12 cellular contexts compared by ENCODE assay signal in genomic region chr20:47857142-47857993, GRCh38.
A peak's percentile ranks its signal among the peaks of the same experiment; 100 is the strongest.
DNase-seq lines count a peak whose midpoint lies in the region; ATAC-seq, FAIRE-seq and TF ChIP-seq lines count a peak whose summit lies in the region.
"Had no signal": no experiment of that assay in that cellular context is flagged by ENCODE, and none has a peak within 500 bp of the region (broad histone marks: within the 10 kb centered on the region; RNA-seq: fewer than 3 reads in every experiment).

No MANE protein-coding gene starts in this region.

- H3K4me1 ChIP-seq in uterus = peaks cover 0 to 15% of the 10 kb centered on the region in 2 donors
- H3K4me1 ChIP-seq: adrenal gland had no signal

- no peak for TF ChIP-seq POLR2A in uterus (IDR thresholded peaks at IDR 0.05)

- TF ChIP-seq CTCF in bronchial epithelial cell (IDR thresholded peaks at IDR 0.05; ENCODE audit: insufficient read depth, low read length, severe bottlenecking) (no peak), uterus (IDR thresholded peaks at IDR 0.05) (no peak)

- no peak for FAIRE-seq in bronchial epithelial cell (lab: Jason Lieb, UNC)

- H3K4me3 ChIP-seq in bronchial epithelial cell (ENCODE audit: low read depth, low read length) (no peak overlapping the region), uterus (no peak overlapping the region)
- H3K4me3 ChIP-seq: adrenal gland had no signal

- H3K4me1 Mint-ChIP-seq in memory B cell = peaks cover 11% of the 10 kb centered on the region

- H3K36me3 ChIP-seq in bronchial epithelial cell (ENCODE audit: control insufficient read depth, insufficient read depth, low read length) (no peaks in the 10 kb centered on the region), uterus (no peaks in the 10 kb centered on the region)
- H3K36me3 ChIP-seq: adrenal gland had no signal

- peak overlapping the region; percentile 71 to 90 for H3K27ac ChIP-seq in uterus
- H3K27ac ChIP-seq: 22Rv1, adrenal gland had no signal

- peak; percentile 54 for ATAC-seq in memory B cell (ENCODE audit: low read depth)
- ATAC-seq in GM18519 (IDR thresholded peaks at IDR 0.05; ENCODE audit: low FRiP score, unreplicated experiment) = no peak
- ATAC-seq in GM21447 (IDR thresholded peaks at IDR 0.05; ENCODE audit: unreplicated experiment) = no peak

- no peaks in the 10 kb centered on the region for H3K9me3 Mint-ChIP-seq in memory B cell
- H3K9me3 Mint-ChIP-seq: IgD-negative memory B cell had no signal

- intact Hi-C loops in uterus (cut with DNase I; ENCODE audit: low total_unique reads) = no loop called here

- H3K9me3 ChIP-seq in uterus = no peaks in the 10 kb centered on the region
- H3K9me3 ChIP-seq: adrenal gland had no signal

- DNase-seq in DMS 273 (lab: John Stamatoyannopoulos, UW; ENCODE audit: unreplicated experiment) = peak; percentile 54
- DNase-seq in DMS 273 treated with DMSO at 0.1 percent for 48 hours (lab: John Stamatoyannopoulos, UW) = no peak
- peak; percentile 52 for DNase-seq in bronchial epithelial cell (ENCODE audit: low read depth)
- no peak for DNase-seq in memory B cell (ENCODE audit: low spot score in 2 of 2)
- DNase-seq in uterus = peak; percentile 79 to 92
- no peak for DNase-seq in RKO (ENCODE audit: low spot score)
- DNase-seq: adrenal gland; stimulated activated naive CD4-positive, alpha-beta T cell treated with Interleukin-2 at 50 U/mL for 16 hours had no signal

- H3K27me3 ChIP-seq in bronchial epithelial cell (ENCODE audit: control insufficient read depth, insufficient read depth, low read length) = no peaks in the 10 kb centered on the region
- no peaks in the 10 kb centered on the region for H3K27me3 ChIP-seq in uterus
- H3K27me3 ChIP-seq: adrenal gland had no signal

- no peaks in the 10 kb centered on the region for H3K36me3 Mint-ChIP-seq in memory B cell

- H3K27me3 Mint-ChIP-seq in memory B cell = peaks cover 4% of the 10 kb centered on the region

- H3K4me3 Mint-ChIP-seq in memory B cell = peak overlapping the region; percentile 12
- H3K4me3 Mint-ChIP-seq: IgD-negative memory B cell had no signal

- peak overlapping the region; percentile 62 for H3K27ac Mint-ChIP-seq in memory B cell
- H3K27ac Mint-ChIP-seq: IgD-negative memory B cell had no signal

Comparison
In these comparisons a context has a peak if more than half of its experiments do, and no peak if none do; other contexts are left out.
1. DNase-seq: peak in DMS 273 (single experiment), bronchial epithelial cell (single experiment) and uterus (2 of 2); none in DMS 273 treated with DMSO at 0.1 percent for 48 hours (single experiment), memory B cell (0 of 2) and RKO (single experiment).